ENCODE assay signal across 1 cellular context in genomic region chr6:21587925-21588811, GRCh38.
TF ChIP-seq lines count a peak whose summit lies in the region.

No MANE protein-coding gene starts in this region.

TF ChIP-seq in HepG2, 621 proteins besides CTCF, POLR2A, EP300 and RAD21 (continued from another document and continues in another):
- no peak for TF ChIP-seq ATF2 (CRISPR knock-in tag; IDR thresholded peaks at IDR 0.05)
- TF ChIP-seq SNAI1 (CRISPR knock-in tag; IDR thresholded peaks at IDR 0.05; ENCODE audit: borderline replicate concordance): no peak
- TF ChIP-seq HNRNPLL (IDR thresholded peaks at IDR 0.05; ENCODE audit: low read depth, low read length, poor library complexity, severe bottlenecking): peak; percentile 73
- TF ChIP-seq CBFB (CRISPR knock-in tag; IDR thresholded peaks at IDR 0.05): no peak
- TF ChIP-seq FOXA3 (CRISPR knock-in tag; IDR thresholded peaks at IDR 0.05): 0 out of 2 replicates have a peak, but pooled peaks have one; percentile 5
- 0 out of 2 replicates have a peak, but pooled peaks have one; percentile 45 for TF ChIP-seq ZNF704 (CRISPR knock-in tag; IDR thresholded peaks at IDR 0.05; ENCODE audit: borderline replicate concordance)
- peak; percentile 60; the same call in 1 of the 2 replicates for TF ChIP-seq KLF15 (CRISPR knock-in tag; IDR thresholded peaks at IDR 0.05; ENCODE audit: borderline replicate concordance)
- TF ChIP-seq HES4 (CRISPR knock-in tag; IDR thresholded peaks at IDR 0.05; ENCODE audit: borderline replicate concordance): peak; percentile 61
- 0 out of 2 replicates have a peak, but pooled peaks have one; percentile 39 for TF ChIP-seq ZNF775 (CRISPR knock-in tag; IDR thresholded peaks at IDR 0.05; ENCODE audit: borderline replicate concordance)
- peak; percentile 48; the same call in 1 of the 2 replicates for TF ChIP-seq HINFP (CRISPR knock-in tag; IDR thresholded peaks at IDR 0.05; ENCODE audit: low read depth)
- no peak for TF ChIP-seq BCLAF1 (IDR thresholded peaks at IDR 0.05)
- no peak for TF ChIP-seq RERE (CRISPR knock-in tag; IDR thresholded peaks at IDR 0.05; ENCODE audit: low read depth)
- peak; percentile 35; the same call in 1 of the 2 replicates for TF ChIP-seq ZNF350 (CRISPR knock-in tag; IDR thresholded peaks at IDR 0.05; ENCODE audit: borderline replicate concordance, low read depth)
- 0 out of 2 replicates have a peak, but pooled peaks have one; percentile 76 for TF ChIP-seq ZBTB7A (CRISPR knock-in tag; IDR thresholded peaks at IDR 0.05)
- no peak for TF ChIP-seq ZNF318 (CRISPR knock-in tag; IDR thresholded peaks at IDR 0.05)
- TF ChIP-seq USF2 (IDR thresholded peaks at IDR 0.05; ENCODE audit: low read depth, low read length): no peak
- TF ChIP-seq USF2 (CRISPR knock-in tag; IDR thresholded peaks at IDR 0.05; ENCODE audit: borderline replicate concordance): no peak
- no peak for TF ChIP-seq ZGPAT (CRISPR knock-in tag; IDR thresholded peaks at IDR 0.05)
- no peak for TF ChIP-seq HNRNPH1 (optimal IDR thresholded peaks at IDR 0.05; ENCODE audit: low read depth, low read length)
- TF ChIP-seq ELF4 (CRISPR knock-in tag; IDR thresholded peaks at IDR 0.05; ENCODE audit: borderline replicate concordance): no peak
- TF ChIP-seq ZNF800 (CRISPR knock-in tag; IDR thresholded peaks at IDR 0.05): peak; percentile 84
- no peak for TF ChIP-seq GATAD1 (CRISPR knock-in tag; IDR thresholded peaks at IDR 0.05)
